Comparison of ENCODE assay signal across 9 cellular contexts in genomic region chr11:995752-996420, GRCh38. TPM values are rescaled to one million over a fixed set of nuclear protein-coding genes. Genes with fewer than 3 reads are reported as not detected.
DNase-seq lines count a peak whose midpoint lies in the region; ATAC-seq and TF ChIP-seq lines count a peak whose summit lies in the region.
"Had no signal": no experiment of that assay in that cellular context is flagged by ENCODE, and none has a peak within 500 bp of the region (broad histone marks: within the 10 kb centered on the region; RNA-seq: fewer than 3 reads in every experiment).

No MANE protein-coding gene starts in this region.

- no peaks in the 10 kb centered on the region for H4K20me1 ChIP-seq in neural cell (ENCODE audit: insufficient read depth)

- H3K36me3 Mint-ChIP-seq in activated CD8-positive, alpha-beta T cell treated with anti-CD3 and anti-CD28 coated beads, Interleukin-2, amount 10 ng/mL, durations not matched to agents 7 days and 5 days (ENCODE audit: low read depth): peaks cover 13% of the 10 kb centered on the region

- TF ChIP-seq EP300 in neural cell (conservative IDR thresholded peaks at IDR 0.05; ENCODE audit: poor library complexity, severe bottlenecking): no peak

- no peak overlapping the region for H3K9ac ChIP-seq in neural cell (ENCODE audit: low read length)

- POLR2A ChIA-PET in activated CD8-positive, alpha-beta T cell treated with anti-CD3 and anti-CD28 coated beads, Interleukin-2, amount 10 ng/mL, durations not matched to agents 7 days and 5 days (lab: Charles Lee): no interaction called here

- H3K27me3 ChIP-seq in neural cell (ENCODE audit: insufficient read depth, low read depth, low read length): no peaks in the 10 kb centered on the region
- H3K27me3 ChIP-seq: upper lobe of left lung had no signal

- ATAC-seq in GM18517 (IDR thresholded peaks at IDR 0.05; ENCODE audit: unreplicated experiment) (peak; percentile 75), HG02759 (IDR thresholded peaks at IDR 0.05; ENCODE audit: unreplicated experiment) (peak; percentile 74), HG03097 (IDR thresholded peaks at IDR 0.05; ENCODE audit: low FRiP score, unreplicated experiment) (no peak), left lobe of liver (no peak)
- no peak for ATAC-seq in activated CD8-positive, alpha-beta T cell treated with anti-CD3 and anti-CD28 coated beads, Interleukin-2, amount 10 ng/mL, durations not matched to agents 7 days and 5 days

- no peak overlapping the region for H3K4me2 ChIP-seq in neural cell (ENCODE audit: low read length)

- DNase-seq in activated CD8-positive, alpha-beta T cell treated with anti-CD3 and anti-CD28 coated beads, Interleukin-2, amount 10 ng/mL, durations not matched to agents 7 days and 5 days: no peak
- DNase-seq in left lobe of liver (ENCODE audit: low spot score) (no peak), RKO (ENCODE audit: low spot score) (no peak)
- DNase-seq: GOT3 had no signal

- peaks cover 10% of the 10 kb centered on the region for H3K4me1 Mint-ChIP-seq in activated CD8-positive, alpha-beta T cell treated with anti-CD3 and anti-CD28 coated beads, Interleukin-2, amount 10 ng/mL, durations not matched to agents 7 days and 5 days (ENCODE audit: low read depth)

- no peak for TF ChIP-seq CTCF in neural cell (IDR thresholded peaks at IDR 0.05; ENCODE audit: poor library complexity, severe bottlenecking)

- no peak for TF ChIP-seq RAD21 in neural cell (conservative IDR thresholded peaks at IDR 0.05)

- no peak overlapping the region for H3K4me3 Mint-ChIP-seq in activated CD8-positive, alpha-beta T cell treated with anti-CD3 and anti-CD28 coated beads, Interleukin-2, amount 10 ng/mL, durations not matched to agents 7 days and 5 days

- H3K27me3 Mint-ChIP-seq in activated CD8-positive, alpha-beta T cell treated with anti-CD3 and anti-CD28 coated beads, Interleukin-2, amount 10 ng/mL, durations not matched to agents 7 days and 5 days (ENCODE audit: low read depth): no peaks in the 10 kb centered on the region

- no peak overlapping the region for H3K4me3 ChIP-seq in neural cell (ENCODE audit: low read length)
- H3K4me3 ChIP-seq: upper lobe of left lung had no signal

- no peak overlapping the region for H2AFZ ChIP-seq in neural cell (ENCODE audit: low read depth, low read length)

- H3K9me3 ChIP-seq in neural cell (ENCODE audit: low read length): no peaks in the 10 kb centered on the region
- H3K9me3 ChIP-seq: upper lobe of left lung had no signal

- CTCF ChIA-PET in activated CD8-positive, alpha-beta T cell treated with anti-CD3 and anti-CD28 coated beads, Interleukin-2, amount 10 ng/mL, durations not matched to agents 7 days and 5 days (lab: Charles Lee): no interaction called here

- no peaks in the 10 kb centered on the region for H3K36me3 ChIP-seq in neural cell (ENCODE audit: insufficient read depth, low read length)

- H3K27ac Mint-ChIP-seq in activated CD8-positive, alpha-beta T cell treated with anti-CD3 and anti-CD28 coated beads, Interleukin-2, amount 10 ng/mL, durations not matched to agents 7 days and 5 days: peak overlapping the region; percentile 81

- peak overlapping the region; percentile 12 for H3K27ac ChIP-seq in neural cell (ENCODE audit: low read length)

- no peaks in the 10 kb centered on the region for H3K9me2 ChIP-seq in neural cell (ENCODE audit: insufficient read depth, low read length)

- no peaks in the 10 kb centered on the region for H3K9me3 Mint-ChIP-seq in activated CD8-positive, alpha-beta T cell treated with anti-CD3 and anti-CD28 coated beads, Interleukin-2, amount 10 ng/mL, durations not matched to agents 7 days and 5 days (ENCODE audit: insufficient read depth)

- H3F3A ChIP-seq in neural cell (ENCODE audit: insufficient read depth, low read length, poor library complexity, severe bottlenecking): no peaks in the 10 kb centered on the region

- H3K79me2 ChIP-seq in neural cell (replicated peaks; ENCODE audit: insufficient read depth, low read length): no peaks in the 10 kb centered on the region

TF ChIP-seq in neural cell, 6 proteins besides CTCF, POLR2A, EP300 and RAD21:
- TF ChIP-seq MXI1 (conservative IDR thresholded peaks at IDR 0.05; ENCODE audit: poor library complexity, severe bottlenecking) (no peak), REST (IDR thresholded peaks at IDR 0.05; ENCODE audit: borderline replicate concordance) (no peak), TAF1 (IDR thresholded peaks at IDR 0.05; ENCODE audit: low read depth) (no peak), POLR2AphosphoS5 (IDR thresholded peaks at IDR 0.05) (no peak), SMC3 (conservative IDR thresholded peaks at IDR 0.05; ENCODE audit: poor library complexity) (no peak), EZH2 (IDR thresholded peaks at IDR 0.05; ENCODE audit: borderline replicate concordance, insufficient read depth, low read length, poor library complexity, severe bottlenecking) (no peak)

RNA-seq across cellular contexts. Expression of gene MUC6, which starts 40.6 kb away (rescaled TPM):
- not detected for total RNA-seq in activated CD8-positive, alpha-beta T cell treated with anti-CD3 and anti-CD28 coated beads, Interleukin-2, amount 10 ng/mL, durations not matched to agents 7 days and 5 days
- polyA plus RNA-seq in neural cell: not detected in 2 replicates
- not detected in 2 replicates for polyA minus RNA-seq in neural cell
- total RNA-seq in left lobe of liver: 1.0 TPM

Comparison
In these comparisons a context has a peak if more than half of its experiments do, and no peak if none do; other contexts are left out.
1. ATAC-seq: peak in GM18517 (single experiment) and HG02759 (single experiment); none in activated CD8-positive, alpha-beta T cell treated with anti-CD3 and anti-CD28 coated beads, Interleukin-2, amount 10 ng/mL, durations not matched to agents 7 days and 5 days (single experiment), HG03097 (single experiment) and left lobe of liver (single experiment).